ENCODE assay signal across 16 cellular contexts in the genomic region with DNA sequence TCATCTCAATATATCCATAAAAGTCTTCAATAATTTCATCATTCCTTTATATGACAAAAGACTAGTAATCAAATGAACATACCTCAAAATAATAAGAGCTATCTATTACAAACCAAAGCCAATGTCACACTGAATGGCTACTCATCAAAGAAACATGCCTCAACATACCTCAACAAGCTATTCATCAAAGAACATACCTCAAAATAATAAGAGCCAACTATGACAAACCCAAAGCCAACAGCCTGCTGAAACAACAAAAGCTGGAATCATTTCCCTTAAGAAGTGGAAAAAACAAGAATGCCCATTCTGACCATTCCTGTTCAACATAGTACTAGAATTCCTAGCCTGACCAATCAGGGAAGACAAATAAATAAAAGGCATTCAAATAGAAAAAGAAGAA.
"Had no signal": no experiment of that assay in that cellular context is flagged by ENCODE, and none has a peak within 500 bp of the region (broad histone marks: within the 10 kb centered on the region; RNA-seq: fewer than 3 reads in every experiment).

No MANE protein-coding gene starts in this region.

- DNase-seq: activated CD4-positive, alpha-beta memory T cell treated with anti-CD3 and anti-CD28 coated beads for 36 hours; activated CD4-positive, alpha-beta T cell treated with anti-CD3 and anti-CD28 coated beads for 48 hours; activated naive CD4-positive, alpha-beta T cell treated with anti-CD3 and anti-CD28 coated beads for 36 hours; activated T-cell treated with anti-CD3 and anti-CD28 coated beads, Interleukin-2, amount 50 U/mL, for 48 hours; immature natural killer cell; kidney glomerular epithelial cell; left ventricle myocardium superior; midbrain; natural killer cell; ovary; stimulated activated CD4-positive, alpha-beta T cell treated with anti-CD3 and anti-CD28 coated beads, Interleukin-2, amount 100 ng/mL, for 48 hours; stimulated activated CD8-positive, alpha-beta memory T cell treated with anti-CD3 and anti-CD28 coated beads, Interleukin-4, amount 100 ng/mL, for 48 hours; stimulated activated naive B cell treated with anti-CD40 and anti-IgM and Interleukin-4, amounts not matched to agents 10 μg/mL and 1 μg/mL and 100 μg/mL, for 72 hours; T-helper 17 cell; transverse colon had no signal

- ATAC-seq: left ventricle myocardium superior; natural killer cell; stimulated activated naive B cell treated with anti-CD40 and anti-IgM and Interleukin-4, amounts not matched to agents 10 μg/mL and 1 μg/mL and 100 μg/mL, for 72 hours; T-helper 17 cell had no signal

- H3K4me3 ChIP-seq: ovary, prostate gland, transverse colon had no signal
